ENCODE assay signal across 9 cellular contexts in the genomic region with DNA sequence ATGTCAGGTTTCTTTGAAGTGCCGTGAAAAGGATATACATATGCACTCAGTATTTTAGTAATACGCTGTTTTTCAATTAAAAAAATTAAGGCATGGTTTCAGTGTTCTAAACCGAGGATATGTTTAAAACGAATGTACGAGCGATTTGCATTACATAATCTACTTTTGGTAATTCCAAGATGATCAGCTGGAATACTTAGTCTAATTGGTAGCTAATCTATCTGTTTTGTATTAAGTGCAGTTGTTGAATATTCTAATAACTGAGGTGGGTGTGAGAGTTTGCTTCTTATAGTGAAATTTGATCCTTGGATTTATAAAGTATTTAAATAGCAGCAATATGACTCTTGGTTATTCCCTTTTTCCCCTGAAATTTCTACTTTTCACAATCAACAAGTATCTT. TPM values are rescaled to one million over a fixed set of nuclear protein-coding genes. Genes with fewer than 3 reads are reported as not detected.
DNase-seq lines count a peak whose midpoint lies in the region; ATAC-seq, FAIRE-seq and TF ChIP-seq lines count a peak whose summit lies in the region.
"Had no signal": no experiment of that assay in that cellular context is flagged by ENCODE, and none has a peak within 500 bp of the region (broad histone marks: within the 10 kb centered on the region; RNA-seq: fewer than 3 reads in every experiment).

No MANE protein-coding gene starts in this region.

- H3K36me3 ChIP-seq in heart right ventricle (no peaks in the 10 kb centered on the region), K562 (ENCODE audit: control insufficient read depth, insufficient read depth, low read length) (no peaks in the 10 kb centered on the region), urinary bladder (ENCODE audit: insufficient read depth) (no peaks in the 10 kb centered on the region)

- peaks cover 2% of the 10 kb centered on the region for H3K36me3 Mint-ChIP-seq in memory B cell

- H4K20me1 ChIP-seq in K562 (replicated peaks; ENCODE audit: control insufficient read depth, insufficient read depth, low read length): peaks cover 7% of the 10 kb centered on the region; the same call in 1 of the 2 replicates

- no peaks in the 10 kb centered on the region for H3K9me3 Mint-ChIP-seq in memory B cell

- WGBS in heart right ventricle, 2 donors: 4 to 7% methylated on average over 6 of the region's 6 CpGs
- under 1% methylated on average over 6 of the region's 6 CpGs for WGBS in K562 (ENCODE audit: insufficient coverage, low coverage, missing lambda C conversion rate)
- 1% methylated on average over 6 of the region's 6 CpGs for WGBS in urinary bladder

- H3K79me2 ChIP-seq in K562 (ENCODE audit: control insufficient read depth, insufficient read depth, low read length): peaks cover 60% of the 10 kb centered on the region

- BruUV-seq in K562 (replicated peaks; lab: Mats Ljungman, UMichigan): no TSS peak

- peak overlapping the region; percentile 87 for H2AFZ ChIP-seq in K562 (ENCODE audit: low read depth, low read length)

- H3K4me3 Mint-ChIP-seq in memory B cell: peak overlapping the region; percentile 89

- no peaks in the 10 kb centered on the region for H3K27me3 Mint-ChIP-seq in memory B cell

- TF ChIP-seq EP300 in K562 (IDR thresholded peaks at IDR 0.05; ENCODE audit: low read length): no peak

- no peak for FAIRE-seq in K562 (lab: Jason Lieb, UNC)
- no peak for FAIRE-seq in urothelium cell line (lab: Jason Lieb, UNC)

- peak overlapping the region in 9 of 10 donors; percentile 64 to 93 (median 85) for H3K4me3 ChIP-seq in heart right ventricle
- H3K4me3 ChIP-seq in K562: peak overlapping the region; percentile 85
- peak overlapping the region; percentile 84 for H3K4me3 ChIP-seq in urinary bladder (ENCODE audit: low read depth, low read length)

- ATAC-seq in heart right ventricle (no peak), Right ventricle myocardium inferior (no peak), K562 (no peak), memory B cell (ENCODE audit: low read depth) (no peak), sciatic nerve (no peak), GM18868 (IDR thresholded peaks at IDR 0.05; ENCODE audit: unreplicated experiment) (no peak)

- TF ChIP-seq RAD21 in K562 (CRISPR knock-in tag; conservative IDR thresholded peaks at IDR 0.05 in 1 of 2, IDR thresholded peaks at IDR 0.05 in 1 of 2): no peak

- no peaks in the 10 kb centered on the region for H3K9me3 ChIP-seq in heart right ventricle
- H3K9me3 ChIP-seq in K562 (replicated peaks; ENCODE audit: control insufficient read depth, insufficient read depth, low read depth, low read length): no peaks in the 10 kb centered on the region

- POLR2A ChIA-PET in K562 (lab: Yijun Ruan, JAX): interaction anchor here (1.0 to 3.3 kb wide), 4 partner anchors 10 to 294 kb away, joined by 3 to 19 read pairs (median 6); no protein-coding TSS in a partner anchor

- CTCF ChIA-PET in K562 (lab: Yijun Ruan, JAX; ENCODE audit: low intra/inter-chr PET ratio): no interaction called here

- H3K9ac ChIP-seq in K562 (ENCODE audit: insufficient read depth in 1 of 2, low read depth in 2 of 2, low read length in 2 of 2): peak overlapping the region in 1 of 2 experiments; percentile 83; a peak in 2 of 4 replicates

- peaks cover 2% of the 10 kb centered on the region for H3K9me1 ChIP-seq in K562 (ENCODE audit: control insufficient read depth, insufficient read depth, low read length)

- H3K4me1 ChIP-seq in heart right ventricle: peaks cover 11 to 52% (median 27%) of the 10 kb centered on the region in 9 donors
- H3K4me1 ChIP-seq in K562 (replicated peaks in 1 of 2; ENCODE audit: control insufficient read depth in 2 of 2, insufficient read depth in 2 of 2, low read length in 2 of 2): peaks cover 21 to 25% of the 10 kb centered on the region in 2 experiments
- no peaks in the 10 kb centered on the region for H3K4me1 ChIP-seq in urinary bladder (ENCODE audit: insufficient read depth)

- intact Hi-C loops in heart right ventricle (cut with DNase I): loop anchor here in 6 of 10 donors (10.0 kb wide), 1 partner anchor 108 kb away; a partner anchor contains a TSS
- intact Hi-C loops in Right ventricle myocardium inferior (cut with DNase I): no loop called here
- intact Hi-C loops in K562 (cut with micrococcal nuclease): loop anchor here (5.0 to 10.0 kb wide), 2 partner anchors 239 to 268 kb away; a partner anchor contains a TSS
- intact Hi-C loops in sciatic nerve (cut with DNase I): no loop called here

- H3K27me3 ChIP-seq in heart right ventricle (no peaks in the 10 kb centered on the region), K562 (ENCODE audit: control insufficient read depth in 2 of 2, insufficient read depth in 2 of 2, low read length in 2 of 2) (no peaks in the 10 kb centered on the region)

- H3K4me1 Mint-ChIP-seq in memory B cell: peaks cover 29% of the 10 kb centered on the region

- peak overlapping the region; percentile 86 for H3K4me2 ChIP-seq in K562 (ENCODE audit: insufficient read depth, low read length)

- DNase-seq in heart right ventricle (no peak), Right ventricle myocardium inferior (ENCODE audit: missing footprints) (no peak), K562 (ENCODE audit: extremely low read depth in 1 of 4, low spot score in 3 of 4) (no peak), memory B cell (ENCODE audit: low spot score in 2 of 2) (no peak), urothelium cell line (ENCODE audit: low spot score) (no peak), sciatic nerve (ENCODE audit: low spot score) (no peak)
- DNase-seq: GDM1 had no signal

- in situ Hi-C loops in K562 (cut with MboI): no loop called here

- no peak for TF ChIP-seq POLR2A in K562 (conservative IDR thresholded peaks at IDR 0.05)

- TF ChIP-seq CTCF in heart right ventricle (IDR thresholded peaks at IDR 0.05) (no peak), K562 (IDR thresholded peaks at IDR 0.05 in 2 of 3, conservative IDR thresholded peaks at IDR 0.05 in 1 of 3; ENCODE audit: insufficient read depth in 2 of 3, low read depth in 1 of 3, low read length in 3 of 3) (no peak)

- H3K27ac Mint-ChIP-seq in memory B cell: peak overlapping the region; percentile 94

- H3K27ac ChIP-seq in heart right ventricle (peak overlapping the region in 1 of 10 donors; percentile 91), K562 (ENCODE audit: extremely low read depth, low read depth, low read length) (peak overlapping the region; percentile 85; the same call in 2 of the 3 replicates), urinary bladder (ENCODE audit: low read depth) (no peak overlapping the region)

TF ChIP-seq in K562, 482 proteins besides CTCF, POLR2A, EP300 and RAD21 (continues in another document):
- no peak for TF ChIP-seq RCOR1 (IDR thresholded peaks at IDR 0.05; ENCODE audit: borderline replicate concordance in 1 of 2, low read depth in 2 of 2, low read length in 2 of 2)
- TF ChIP-seq HCFC1 (IDR thresholded peaks at IDR 0.05; ENCODE audit: low read depth, low read length): no peak
- TF ChIP-seq, protein P1, sequence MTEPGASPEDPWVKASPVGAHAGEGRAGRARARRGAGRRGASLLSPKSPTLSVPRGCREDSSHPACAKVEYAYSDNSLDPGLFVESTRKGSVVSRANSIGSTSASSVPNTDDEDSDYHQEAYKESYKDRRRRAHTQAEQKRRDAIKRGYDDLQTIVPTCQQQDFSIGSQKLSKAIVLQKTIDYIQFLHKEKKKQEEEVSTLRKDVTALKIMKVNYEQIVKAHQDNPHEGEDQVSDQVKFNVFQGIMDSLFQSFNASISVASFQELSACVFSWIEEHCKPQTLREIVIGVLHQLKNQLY (CRISPR knock-in tag; conservative IDR thresholded peaks at IDR 0.05): no peak
- TF ChIP-seq THRAP3 (IDR thresholded peaks at IDR 0.05; ENCODE audit: borderline replicate concordance): peak; percentile 18; the same call in 1 of the 2 replicates

RNA-seq across cellular contexts. Expression of a gene that starts 1.3 kb away (rescaled TPM):
- total RNA-seq in heart right ventricle: 10 to 100 TPM in 9 of 10 donors, 1 to 10 TPM in 1; 9.9 to 16.7 (median 14.0) TPM
- 1 to 10 TPM; 2.3 to 5.3 TPM for polyA plus RNA-seq in heart right ventricle
- total RNA-seq in Right ventricle myocardium inferior: 13.3 TPM
- 13.5 and 31.5 TPM in 2 replicates for total RNA-seq in K562 (2011; cell fraction: chromatin; rRNA removed; ENCODE audit: low replicate concordance)
- total RNA-seq in K562 (2011; cell fraction: nucleolus; rRNA removed): 8.2 and 8.8 TPM in 2 replicates
- 15.3 and 23.7 TPM in 2 replicates for total RNA-seq in K562 (2011; cell fraction: nucleoplasm; rRNA removed)
- total RNA-seq in K562 (2014; rRNA removed): 16.1 and 16.2 TPM in 2 replicates
- 33.1 and 39.8 TPM in 2 replicates for total RNA-seq in K562 (2014; rRNA removed; fragmentation: Illumina TruSeq; extraction: Trizol)
- 29.7 and 32.9 TPM in 2 replicates for total RNA-seq in K562 (2015; rRNA removed; fragmentation: Illumina TruSeq; extraction: Trizol)
- 36.4 and 40.0 TPM in 2 replicates for total RNA-seq in K562 (2021)
- 56.6 and 66.5 TPM in 2 replicates for polyA plus RNA-seq in K562 (2011; rRNA removed)
- polyA plus RNA-seq in K562 (2011; cell fraction: cytosol; rRNA removed): 11.4 and 29.4 TPM in 2 replicates
- polyA plus RNA-seq in K562 (2011; cell fraction: nucleus; rRNA removed): 10.9 and 20.0 TPM in 2 replicates
- polyA plus RNA-seq in K562 (2012): 28.6 and 34.4 TPM in 2 replicates
- polyA plus RNA-seq in K562 (2014; fragmentation: Illumina TruSeq; extraction: Trizol): 49.7 and 53.3 TPM in 2 replicates
- polyA plus RNA-seq in K562 (2014; fragmentation: Nextera tagmentation; extraction: Ambion mirVana): 1 to 10 TPM; 7.1 to 7.9 TPM
- 23.9 TPM in 2 replicates for polyA plus RNA-seq in K562 (2014; rRNA removed)
- 174 and 201 TPM in 2 replicates for polyA minus RNA-seq in K562 (2011; rRNA and poly(A)+ RNA removed)
- polyA minus RNA-seq in K562 (2011; cell fraction: cytosol; rRNA and poly(A)+ RNA removed): 32.2 and 48.1 TPM in 2 replicates
- polyA minus RNA-seq in K562 (2011; cell fraction: nucleus; rRNA and poly(A)+ RNA removed): 8.3 and 18.8 TPM in 2 replicates
- total RNA-seq in urinary bladder: 51.1 TPM
- polyA plus RNA-seq in urinary bladder: 9.5 TPM
- total RNA-seq in sciatic nerve: 21.1 TPM

Comparison
In these comparisons a context has a peak if more than half of its experiments do, and no peak if none do; other contexts are left out.
1. intact Hi-C loops: an anchor here in heart right ventricle (10.0 kb wide) and K562 (5.0 to 10.0 kb wide); none called in Right ventricle myocardium inferior and sciatic nerve.